ENCODE assay signal across 8 cellular contexts in genomic region chr6:159501558-159501957, GRCh38.
"Had no signal": no experiment of that assay in that cellular context is flagged by ENCODE, and none has a peak within 500 bp of the region (broad histone marks: within the 10 kb centered on the region; RNA-seq: fewer than 3 reads in every experiment).

No MANE protein-coding gene starts in this region.

- H3K27ac ChIP-seq: HL-60 had no signal

- FAIRE-seq: H1, H54 had no signal

- H3K27ac Mint-ChIP-seq: GM23338, H9, IgD-negative memory B cell had no signal

- H3K4me3 ChIP-seq: GM23338 had no signal

- H3K4me3 Mint-ChIP-seq: GM23338, H9, IgD-negative memory B cell had no signal

- H3K4me1 Mint-ChIP-seq: GM23338, IgD-negative memory B cell had no signal

- H3K4me2 ChIP-seq: GM23338 had no signal

- DNase-seq: H9, HCEC 1CT, KG1 had no signal

- H3K36me3 Mint-ChIP-seq: IgD-negative memory B cell had no signal

- H2AFZ ChIP-seq: GM23338 had no signal

- ATAC-seq: GM23338 had no signal
